ENCODE assay signal across 8 cellular contexts in the genomic region with DNA sequence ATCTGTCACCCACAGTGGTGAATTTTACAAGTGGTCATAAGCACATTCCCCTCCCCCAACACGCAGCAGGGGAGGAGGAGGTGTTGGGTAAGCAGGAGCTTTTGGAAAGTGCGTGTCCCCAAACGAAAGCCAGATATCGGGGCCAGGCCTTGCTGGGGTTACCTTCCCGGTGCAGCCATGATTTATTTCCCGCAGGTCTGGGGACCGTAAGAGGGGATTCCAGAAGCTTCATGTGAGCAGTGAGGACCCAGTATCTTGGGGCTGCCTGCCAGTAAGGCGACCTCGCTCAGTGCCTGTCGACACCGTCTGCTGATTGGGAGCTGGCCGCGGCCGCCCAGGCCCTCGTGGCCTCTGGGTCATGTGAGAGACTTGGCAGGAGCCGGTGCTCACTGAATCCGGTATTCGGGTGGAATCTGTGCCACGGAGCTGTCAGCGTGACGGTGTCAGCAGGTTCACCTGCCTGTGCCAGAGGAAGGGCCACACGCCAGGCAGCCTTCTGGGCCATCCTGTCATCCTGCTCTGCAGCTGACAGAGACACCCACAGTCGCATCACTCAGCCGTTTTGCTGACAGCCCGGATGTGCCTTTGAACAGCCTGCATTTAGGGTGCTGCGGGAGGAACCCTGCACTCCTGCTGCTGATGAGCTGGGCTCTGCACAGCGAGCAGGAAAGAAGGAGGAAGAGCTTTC. TPM values are rescaled to one million over a fixed set of nuclear protein-coding genes. Genes with fewer than 3 reads are reported as not detected.
DNase-seq lines count a peak whose midpoint lies in the region; ATAC-seq and TF ChIP-seq lines count a peak whose summit lies in the region.

No MANE protein-coding gene starts in this region.

- H3K4me1 ChIP-seq in duodenal mucosa (ENCODE audit: control insufficient read depth in 1 of 2, insufficient read depth in 2 of 2, low read length in 2 of 2) (peaks cover 4 to 6% of the 10 kb centered on the region in 2 donors), lung (ENCODE audit: control insufficient read depth in 2 of 2, insufficient read depth in 2 of 2, low read length in 2 of 2) (peaks cover 0 to 7% of the 10 kb centered on the region in 2 donors), A673 (ENCODE audit: insufficient read depth, low read length, poor library complexity, severe bottlenecking) (no peaks in the 10 kb centered on the region)

- peaks cover 12% of the 10 kb centered on the region for H3K27me3 Mint-ChIP-seq in stimulated activated naive CD8-positive, alpha-beta T cell treated with anti-CD3 and anti-CD28 coated beads, Interleukin-15, Interleukin-2, amounts not matched to agents 100 ng/mL and 50 ng/mL, for 24 hours

- CTCF ChIA-PET in A673 (lab: Charles Lee), result no interaction called here

- H3K27ac ChIP-seq in duodenal mucosa (ENCODE audit: low read depth, low read length) (no peak overlapping the region), lung (ENCODE audit: low read depth in 1 of 2, low read length in 1 of 2) (peak overlapping the region; percentile 43 to 71), A673 (ENCODE audit: low read depth, low read length, poor library complexity, severe bottlenecking) (no peak overlapping the region)

- H3K36me3 Mint-ChIP-seq in stimulated activated naive CD8-positive, alpha-beta T cell treated with anti-CD3 and anti-CD28 coated beads, Interleukin-15, Interleukin-2, amounts not matched to agents 100 ng/mL and 50 ng/mL, for 24 hours (ENCODE audit: low read depth), result peaks cover 5% of the 10 kb centered on the region

- WGBS in lung, 2 donors, result 19 to 37% methylated on average over 27 of the region's 27 CpGs

- BruUV-seq in A673 (replicated peaks; lab: Mats Ljungman, UMichigan), result no TSS peak

- peak overlapping the region; percentile 25 for H3K4me3 Mint-ChIP-seq in stimulated activated naive CD8-positive, alpha-beta T cell treated with anti-CD3 and anti-CD28 coated beads, Interleukin-15, Interleukin-2, amounts not matched to agents 100 ng/mL and 50 ng/mL, for 24 hours

- peaks cover 44% of the 10 kb centered on the region for H3K4me1 Mint-ChIP-seq in stimulated activated naive CD8-positive, alpha-beta T cell treated with anti-CD3 and anti-CD28 coated beads, Interleukin-15, Interleukin-2, amounts not matched to agents 100 ng/mL and 50 ng/mL, for 24 hours (ENCODE audit: low read depth)

- POLR2A ChIA-PET in A673 (lab: Charles Lee; ENCODE audit: low non-redundant PET), result no interaction called here

- H3K27me3 ChIP-seq in duodenal mucosa (ENCODE audit: control insufficient read depth in 1 of 2, insufficient read depth in 2 of 2, low read length in 2 of 2) (no peaks in the 10 kb centered on the region), lung (ENCODE audit: control insufficient read depth, insufficient read depth) (no peaks in the 10 kb centered on the region), A673 (replicated peaks; ENCODE audit: insufficient read depth, low read depth, low read length, poor library complexity) (no peaks in the 10 kb centered on the region)

- H3K9me3 ChIP-seq in duodenal mucosa (ENCODE audit: control insufficient read depth in 1 of 2, low read length in 2 of 2), result no peaks in the 10 kb centered on the region
- H3K9me3 ChIP-seq in lung (ENCODE audit: control insufficient read depth in 2 of 2, insufficient read depth in 1 of 2, low read length in 1 of 2), result no peaks in the 10 kb centered on the region
- H3K9me3 ChIP-seq in A673 (ENCODE audit: low read depth, low read length, poor library complexity, severe bottlenecking), result no peaks in the 10 kb centered on the region

- H3K27ac Mint-ChIP-seq in stimulated activated naive CD8-positive, alpha-beta T cell treated with anti-CD3 and anti-CD28 coated beads, Interleukin-15, Interleukin-2, amounts not matched to agents 100 ng/mL and 50 ng/mL, for 24 hours, result peak overlapping the region; percentile 58

- H3K36me3 ChIP-seq in duodenal mucosa (ENCODE audit: control insufficient read depth in 1 of 2, insufficient read depth in 2 of 2, low read length in 2 of 2) (no peaks in the 10 kb centered on the region), lung (ENCODE audit: control insufficient read depth in 2 of 2, insufficient read depth in 2 of 2, low read length in 2 of 2) (no peaks in the 10 kb centered on the region), A673 (ENCODE audit: insufficient read depth, low read length, poor library complexity, severe bottlenecking) (no peaks in the 10 kb centered on the region)

- peak overlapping the region; percentile 62 to 65 for H3K4me3 ChIP-seq in duodenal mucosa (ENCODE audit: low read depth in 1 of 2, low read length in 2 of 2)
- no peak overlapping the region for H3K4me3 ChIP-seq in lung
- H3K4me3 ChIP-seq in A673 (ENCODE audit: low read depth, low read length, poor library complexity, severe bottlenecking), result no peak overlapping the region

- peak; percentile 33 to 98 (median 86) for DNase-seq in C1 segment of cervical spinal cord (lab: John Stamatoyannopoulos, UW)
- peak; percentile 21 for DNase-seq in activated CD4-positive, alpha-beta T cell treated with anti-CD3 and anti-CD28 coated beads for 1 hour
- peak; percentile 81 for DNase-seq in lung (ENCODE audit: low spot score)
- DNase-seq in A673 (ENCODE audit: low spot score), result no peak
- DNase-seq in GM19238 (ENCODE audit: insufficient read length, low spot score), result no peak

- peak overlapping the region; percentile 20 to 46 for H3K9ac ChIP-seq in duodenal mucosa (ENCODE audit: low read depth in 1 of 2, low read length in 2 of 2)

- H3K9me3 Mint-ChIP-seq in stimulated activated naive CD8-positive, alpha-beta T cell treated with anti-CD3 and anti-CD28 coated beads, Interleukin-15, Interleukin-2, amounts not matched to agents 100 ng/mL and 50 ng/mL, for 24 hours, result no peaks in the 10 kb centered on the region

- TF ChIP-seq CTCF in lung (IDR thresholded peaks at IDR 0.05; ENCODE audit: control extremely low read depth, extremely low read depth), result no peak
- no peak for TF ChIP-seq CTCF in A673 (conservative IDR thresholded peaks at IDR 0.05; ENCODE audit: low read depth, low read length)

- peak; percentile 74 for ATAC-seq in HG02798 (IDR thresholded peaks at IDR 0.05; ENCODE audit: poor library complexity, unreplicated experiment)
- peak; percentile 71 for ATAC-seq in lung (ENCODE audit: insufficient read depth, low FRiP score)

- intact Hi-C loops in A673 (cut with micrococcal nuclease; ENCODE audit: unreplicated experiment), result no loop called here

RNA-seq across cellular contexts. Expression of a gene that starts 37.3 kb away (rescaled TPM):
- 100 to 1,000 TPM in 1 of 2 donors, 10 to 100 TPM in 1; 35.9 to 198 TPM for total RNA-seq in lung
- 100 to 1,000 TPM; 336 to 516 TPM for polyA plus RNA-seq in lung
- total RNA-seq in A673 (2021), result 175 and 183 TPM in 2 replicates

RNA-seq across cellular contexts. Expression of a gene that starts 37.6 kb away (rescaled TPM):
- total RNA-seq in lung, result 10 to 100 TPM; 32.8 to 41.3 TPM
- 10 to 100 TPM; 26.1 to 44.4 TPM for polyA plus RNA-seq in lung
- 27.6 and 30.1 TPM in 2 replicates for total RNA-seq in A673 (2021)

Comparison
In these comparisons a context has a peak if more than half of its experiments do, and no peak if none do; other contexts are left out.
1. DNase-seq: peak in C1 segment of cervical spinal cord (14 of 14), activated CD4-positive, alpha-beta T cell treated with anti-CD3 and anti-CD28 coated beads for 1 hour (single experiment) and lung (single experiment); none in A673 (single experiment) and GM19238 (single experiment).
2. H3K27ac ChIP-seq: peak in lung (2 of 2); none in duodenal mucosa (single experiment) and A673 (single experiment).
3. H3K4me3 ChIP-seq: peak in duodenal mucosa (2 of 2); none in lung (single experiment) and A673 (single experiment).